ENCODE assay signal across 27 cellular contexts in genomic region chr20:48525400-48525799, GRCh38.
DNase-seq lines count a peak whose midpoint lies in the region; ATAC-seq, FAIRE-seq and TF ChIP-seq lines count a peak whose summit lies in the region.
"Had no signal": no experiment of that assay in that cellular context is flagged by ENCODE, and none has a peak within 500 bp of the region (broad histone marks: within the 10 kb centered on the region; RNA-seq: fewer than 3 reads in every experiment).

No MANE protein-coding gene starts in this region.

- no peaks in the 10 kb centered on the region for H3K4me1 Mint-ChIP-seq in immature natural killer cell
- H3K4me1 Mint-ChIP-seq: CD14-positive monocyte; CD4-positive, alpha-beta memory T cell; CD4-positive, CD25-positive, alpha-beta regulatory T cell; CD8-positive, alpha-beta memory T cell had no signal

- CTCF ChIA-PET in A549 (lab: Yijun Ruan, JAX) (interaction anchor here (2.0 kb wide), 1 partner anchor 10 kb away, joined by 6 read pairs; no protein-coding TSS in a partner anchor), HEK293T (lab: Yijun Ruan, JAX) (no interaction called here), K562 (lab: Yijun Ruan, JAX; ENCODE audit: low intra/inter-chr PET ratio) (no interaction called here)

- H3K27me3 ChIP-seq in K562 (ENCODE audit: control insufficient read depth in 2 of 2, insufficient read depth in 2 of 2, low read length in 2 of 2), result peaks cover 0 to 11% of the 10 kb centered on the region in 2 experiments; a peak in 2 of 5 replicates
- H3K27me3 ChIP-seq: BE2C, BLaER1 had no signal

- H3K27me3 Mint-ChIP-seq in immature natural killer cell (ENCODE audit: low read depth in 3 of 3), result peaks cover 2 to 12% (median 2%) of the 10 kb centered on the region in 3 donors

- no peak overlapping the region for H3K9ac ChIP-seq in K562 (ENCODE audit: insufficient read depth in 1 of 2, low read depth in 2 of 2, low read length in 2 of 2)
- H3K9ac ChIP-seq: BLaER1 had no signal

- no TSS peak for BruUV-seq in K562 (replicated peaks; lab: Mats Ljungman, UMichigan)

- no peaks in the 10 kb centered on the region for H3K9me1 ChIP-seq in K562 (ENCODE audit: control insufficient read depth, insufficient read depth, low read length)

- H3K9me3 ChIP-seq in A549, result no peaks in the 10 kb centered on the region
- H3K9me3 ChIP-seq in K562 (replicated peaks; ENCODE audit: control insufficient read depth, insufficient read depth, low read depth, low read length), result no peaks in the 10 kb centered on the region
- H3K9me3 ChIP-seq: BE2C, BLaER1 had no signal

- FAIRE-seq in A549 (lab: Jason Lieb, UNC) (no peak), K562 (lab: Jason Lieb, UNC) (no peak)
- FAIRE-seq: A204.1, GM12878, GM12892, GM18507 had no signal

- H3K79me2 ChIP-seq in K562 (ENCODE audit: control insufficient read depth, insufficient read depth, low read length), result no peaks in the 10 kb centered on the region

- no peaks in the 10 kb centered on the region for H4K20me1 ChIP-seq in K562 (replicated peaks; ENCODE audit: control insufficient read depth, insufficient read depth, low read length)
- H4K20me1 ChIP-seq: BLaER1 had no signal

- H3K27ac Mint-ChIP-seq in immature natural killer cell, result no peak overlapping the region
- H3K27ac Mint-ChIP-seq: CD14-positive monocyte; CD4-positive, alpha-beta memory T cell; CD4-positive, CD25-positive, alpha-beta regulatory T cell; CD8-positive, alpha-beta memory T cell had no signal

- ATAC-seq in A549, result no peak
- no peak for ATAC-seq in K562
- ATAC-seq: GM12878 had no signal

- H3K4me1 ChIP-seq in A549, result no peaks in the 10 kb centered on the region
- H3K4me1 ChIP-seq in K562 (replicated peaks in 1 of 2; ENCODE audit: control insufficient read depth in 2 of 2, insufficient read depth in 2 of 2, low read length in 2 of 2), result no peaks in the 10 kb centered on the region
- H3K4me1 ChIP-seq: BE2C had no signal

- H3K4me3 Mint-ChIP-seq in immature natural killer cell, result no peak overlapping the region
- H3K4me3 Mint-ChIP-seq: CD14-positive monocyte; CD4-positive, alpha-beta memory T cell; CD4-positive, CD25-positive, alpha-beta regulatory T cell; CD8-positive, alpha-beta memory T cell had no signal

- TF ChIP-seq CTCF in A549 (IDR thresholded peaks at IDR 0.05) (no peak), K562 (IDR thresholded peaks at IDR 0.05 in 2 of 3, conservative IDR thresholded peaks at IDR 0.05 in 1 of 3; ENCODE audit: insufficient read depth in 2 of 3, low read depth in 1 of 3, low read length in 3 of 3) (no peak)

- H3K36me3 Mint-ChIP-seq in immature natural killer cell, result no peaks in the 10 kb centered on the region
- H3K36me3 Mint-ChIP-seq: CD14-positive monocyte; CD4-positive, alpha-beta memory T cell; CD4-positive, CD25-positive, alpha-beta regulatory T cell; CD8-positive, alpha-beta memory T cell had no signal

- no peaks in the 10 kb centered on the region for H3K36me3 ChIP-seq in K562 (ENCODE audit: control insufficient read depth, insufficient read depth, low read length)
- H3K36me3 ChIP-seq: BE2C, BLaER1 had no signal

- H3K4me3 ChIP-seq in A549, result no peak overlapping the region
- no peak overlapping the region for H3K4me3 ChIP-seq in K562
- H3K4me3 ChIP-seq: BLaER1, GM12878 had no signal

- no peak overlapping the region for H2AFZ ChIP-seq in K562 (ENCODE audit: low read depth, low read length)

- no peak overlapping the region for H3K27ac ChIP-seq in A549
- H3K27ac ChIP-seq in K562 (ENCODE audit: extremely low read depth, low read depth, low read length), result no peak overlapping the region
- H3K27ac ChIP-seq: BLaER1 had no signal

- POLR2A ChIA-PET in A549 (lab: Yijun Ruan, JAX) (no interaction called here), HEK293T (lab: Yijun Ruan, JAX) (no interaction called here), K562 (lab: Yijun Ruan, JAX) (no interaction called here)

- TF ChIP-seq POLR2A in A549 (IDR thresholded peaks at IDR 0.05; ENCODE audit: low read length), result no peak
- TF ChIP-seq POLR2A in K562 (conservative IDR thresholded peaks at IDR 0.05), result no peak

- no peak for TF ChIP-seq RAD21 in A549 (conservative IDR thresholded peaks at IDR 0.05 in 1 of 2, IDR thresholded peaks at IDR 0.05 in 1 of 2)
- no peak for TF ChIP-seq RAD21 in K562 (CRISPR knock-in tag; conservative IDR thresholded peaks at IDR 0.05 in 1 of 2, IDR thresholded peaks at IDR 0.05 in 1 of 2)

- no peak for TF ChIP-seq EP300 in A549 (IDR thresholded peaks at IDR 0.05)
- TF ChIP-seq EP300 in K562 (IDR thresholded peaks at IDR 0.05; ENCODE audit: low read length), result no peak

- H3K4me2 ChIP-seq in A549 (no peak overlapping the region), K562 (ENCODE audit: insufficient read depth, low read length) (no peak overlapping the region)
- H3K4me2 ChIP-seq: BLaER1 had no signal

- WGBS in A549 (ENCODE audit: missing lambda C conversion rate), result 4% methylated on average over 2 of the region's 2 CpGs
- 4% methylated on average over 2 of the region's 2 CpGs for WGBS in K562 (ENCODE audit: insufficient coverage, low coverage, missing lambda C conversion rate)

- H3K9me3 Mint-ChIP-seq in immature natural killer cell, result peaks cover 0 to 3% (median 0%) of the 10 kb centered on the region in 6 donors
- H3K9me3 Mint-ChIP-seq: CD4-positive, CD25-positive, alpha-beta regulatory T cell had no signal

- no peak for DNase-seq in A549 (ENCODE audit: low read depth in 1 of 2, low spot score in 1 of 2)
- no peak for DNase-seq in HEK293T (ENCODE audit: extremely low spot score)
- DNase-seq in K562 (ENCODE audit: extremely low read depth in 1 of 4, low spot score in 3 of 4), result peak in 1 of 4 experiments; percentile 31
- DNase-seq in Ammon's horn (ENCODE audit: low spot score), result no peak
- DNase-seq in NCI-H510A (lab: John Stamatoyannopoulos, UW), result no peak
- no peak for DNase-seq in immature natural killer cell
- DNase-seq: 8988T; AML-193; BE2C; C1 segment of cervical spinal cord; CD4-positive, alpha-beta memory T cell; CD4-positive, CD25-positive, alpha-beta regulatory T cell; CD8-positive, alpha-beta memory T cell; COR-L47; DMS 273 treated with DMSO at 0.1 percent for 48 hours; DMS153; DMS53; DMS79; DND-41; EL; GDM1 had no signal

- in situ Hi-C loops in K562 (cut with MboI), result no loop called here

- intact Hi-C loops in K562 (cut with micrococcal nuclease), result no loop called here

TF ChIP-seq in A549, 52 proteins besides CTCF, POLR2A, EP300 and RAD21 (continues in another document):
- no peak for TF ChIP-seq HOXA7 (CRISPR knock-in tag; IDR thresholded peaks at IDR 0.05)
- 0 out of 2 replicates have a peak, but pooled peaks have one; percentile 35 for TF ChIP-seq CBX8 (IDR thresholded peaks at IDR 0.05)
- TF ChIP-seq, protein P1, sequence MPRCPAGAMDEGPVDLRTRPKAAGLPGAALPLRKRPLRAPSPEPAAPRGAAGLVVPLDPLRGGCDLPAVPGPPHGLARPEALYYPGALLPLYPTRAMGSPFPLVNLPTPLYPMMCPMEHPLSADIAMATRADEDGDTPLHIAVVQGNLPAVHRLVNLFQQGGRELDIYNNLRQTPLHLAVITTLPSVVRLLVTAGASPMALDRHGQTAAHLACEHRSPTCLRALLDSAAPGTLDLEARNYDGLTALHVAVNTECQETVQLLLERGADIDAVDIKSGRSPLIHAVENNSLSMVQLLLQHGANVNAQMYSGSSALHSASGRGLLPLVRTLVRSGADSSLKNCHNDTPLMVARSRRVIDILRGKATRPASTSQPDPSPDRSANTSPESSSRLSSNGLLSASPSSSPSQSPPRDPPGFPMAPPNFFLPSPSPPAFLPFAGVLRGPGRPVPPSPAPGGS (IDR thresholded peaks at IDR 0.05), result no peak
- no peak for TF ChIP-seq CBX2 (IDR thresholded peaks at IDR 0.05; ENCODE audit: borderline replicate concordance, low read depth)
- TF ChIP-seq CHD2 (IDR thresholded peaks at IDR 0.05; ENCODE audit: low read length, partially characterized antibody), result no peak

TF ChIP-seq in HEK293T, 16 proteins besides CTCF, POLR2A, EP300 and RAD21:
- TF ChIP-seq PKNOX1 (IDR thresholded peaks at IDR 0.05) (peak; percentile 46), L3MBTL2 (conservative IDR thresholded peaks at IDR 0.05) (no peak), SUZ12 (IDR thresholded peaks at IDR 0.05) (no peak), SP1 (IDR thresholded peaks at IDR 0.05) (no peak), FOXK2 (IDR thresholded peaks at IDR 0.05) (no peak), CTBP1 (IDR thresholded peaks at IDR 0.05; ENCODE audit: borderline replicate concordance) (no peak)

TF ChIP-seq in K562, 482 proteins besides CTCF, POLR2A, EP300 and RAD21 (continues in another document):
- TF ChIP-seq ZNF224 (CRISPR knock-in tag; IDR thresholded peaks at IDR 0.05) (no peak), NFYB (IDR thresholded peaks at IDR 0.05; ENCODE audit: extremely low read depth, insufficient read length) (peak; percentile 12), KLF13 (tag; IDR thresholded peaks at IDR 0.05; ENCODE audit: borderline replicate concordance, low read depth) (no peak), PKNOX1 (IDR thresholded peaks at IDR 0.05) (peak; percentile 73), ZSCAN29 (IDR thresholded peaks at IDR 0.05) (no peak), GTF2E2 (tag; IDR thresholded peaks at IDR 0.05) (no peak)
- TF ChIP-seq, protein P2, sequence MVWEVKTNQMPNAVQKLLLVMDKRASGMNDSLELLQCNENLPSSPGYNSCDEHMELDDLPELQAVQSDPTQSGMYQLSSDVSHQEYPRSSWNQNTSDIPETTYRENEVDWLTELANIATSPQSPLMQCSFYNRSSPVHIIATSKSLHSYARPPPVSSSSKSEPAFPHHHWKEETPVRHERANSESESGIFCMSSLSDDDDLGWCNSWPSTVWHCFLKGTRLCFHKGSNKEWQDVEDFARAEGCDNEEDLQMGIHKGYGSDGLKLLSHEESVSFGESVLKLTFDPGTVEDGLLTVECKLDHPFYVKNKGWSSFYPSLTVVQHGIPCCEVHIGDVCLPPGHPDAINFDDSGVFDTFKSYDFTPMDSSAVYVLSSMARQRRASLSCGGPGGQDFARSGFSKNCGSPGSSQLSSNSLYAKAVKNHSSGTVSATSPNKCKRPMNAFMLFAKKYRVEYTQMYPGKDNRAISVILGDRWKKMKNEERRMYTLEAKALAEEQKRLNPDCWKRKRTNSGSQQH (CRISPR knock-in tag; IDR thresholded peaks at IDR 0.05), result no peak

Comparison
In these comparisons a context has a peak if more than half of its experiments do, and no peak if none do; other contexts are left out.
1. Of the 35 proteins assayed by ChIP-seq in both K562 and A549: peak only in K562: none; only in A549: CBX8; in both: none; in neither: 34.